17 cellular contexts compared by ENCODE assay signal in genomic region chr7:134813668-134814067, GRCh38. TPM values are rescaled to one million over a fixed set of nuclear protein-coding genes. Genes with fewer than 3 reads are reported as not detected.
DNase-seq lines count a peak whose midpoint lies in the region; ATAC-seq and TF ChIP-seq lines count a peak whose summit lies in the region.
"Had no signal": no experiment of that assay in that cellular context is flagged by ENCODE, and none has a peak within 500 bp of the region (broad histone marks: within the 10 kb centered on the region; RNA-seq: fewer than 3 reads in every experiment).

No MANE protein-coding gene starts in this region.

- TF ChIP-seq EP300 in stomach (IDR thresholded peaks at IDR 0.05) = no peak

- intact Hi-C loops in stomach (cut with DNase I; ENCODE audit: low total_unique reads) = no loop called here

- no peak for TF ChIP-seq POLR2A in stomach (IDR thresholded peaks at IDR 0.05)

- peaks cover 4 to 40% of the 10 kb centered on the region in 2 donors for H3K4me1 ChIP-seq in lung (ENCODE audit: control insufficient read depth in 2 of 2, insufficient read depth in 2 of 2, low read length in 2 of 2)
- H3K4me1 ChIP-seq in stomach = peaks cover 5 to 71% (median 27%) of the 10 kb centered on the region in 4 donors

- no peaks in the 10 kb centered on the region for H3K9me3 Mint-ChIP-seq in endothelial cell (ENCODE audit: unreplicated experiment)
- H3K9me3 Mint-ChIP-seq: effector memory CD8-positive, alpha-beta T cell had no signal

- 44 to 54% methylated on average over 3 of the region's 3 CpGs for WGBS in lung, 2 donors
- 57 to 74% (median 67%) methylated on average over 3 of the region's 3 CpGs for WGBS in stomach, 5 donors

- H3K27me3 Mint-ChIP-seq in endothelial cell (ENCODE audit: unreplicated experiment) = peaks cover 7% of the 10 kb centered on the region

- H3K4me3 Mint-ChIP-seq in endothelial cell (ENCODE audit: unreplicated experiment) = peak overlapping the region; percentile 61
- H3K4me3 Mint-ChIP-seq: effector memory CD8-positive, alpha-beta T cell had no signal

- H3K4me3 ChIP-seq in lung (no peak overlapping the region), stomach (no peak overlapping the region)
- H3K4me3 ChIP-seq: BLaER1 treated with 17β-estradiol and CSF1 and Interleukin-3, amounts not matched to agents 10 nM and 100 nM had no signal

- H3K36me3 Mint-ChIP-seq in endothelial cell (ENCODE audit: low read depth, unreplicated experiment) = peaks cover 33% of the 10 kb centered on the region

- ATAC-seq in lung (ENCODE audit: insufficient read depth, low FRiP score) = peak; percentile 15
- ATAC-seq in HG02571 (IDR thresholded peaks at IDR 0.05; ENCODE audit: unreplicated experiment) = no peak
- ATAC-seq: effector memory CD8-positive, alpha-beta T cell; SK-N-SH treated with all-trans-retinoic acid at 6 μM for 48 hours had no signal

- TF ChIP-seq CTCF in endothelial cell (IDR thresholded peaks at IDR 0.05; ENCODE audit: unreplicated experiment) (no peak), lung (IDR thresholded peaks at IDR 0.05; ENCODE audit: control extremely low read depth, extremely low read depth) (no peak), stomach (IDR thresholded peaks at IDR 0.05) (no peak)

- peaks cover 0 to 1% of the 10 kb centered on the region in 2 donors for H3K9me3 ChIP-seq in lung (ENCODE audit: control insufficient read depth in 2 of 2, insufficient read depth in 1 of 2, low read length in 1 of 2)
- H3K9me3 ChIP-seq in stomach = no peaks in the 10 kb centered on the region

- DNase-seq in HT1080 (ENCODE audit: low read depth) (peak; percentile 46), endothelial cell (ENCODE audit: low spot score) (no peak), lung (ENCODE audit: low spot score) (no peak), stomach (no peak), nucleus accumbens (lab: John Stamatoyannopoulos, UW) (no peak), DMS 273 (lab: John Stamatoyannopoulos, UW; ENCODE audit: unreplicated experiment) (no peak)
- DNase-seq in effector CD8-positive, alpha-beta T cell (lab: John Stamatoyannopoulos, UW) = no peak
- DNase-seq: DMS79; effector memory CD8-positive, alpha-beta T cell; left cardiac atrium; NCI-H146; NCI-H510A; OCI-M1; stimulated activated CD4-positive, alpha-beta T cell treated with anti-CD3 and anti-CD28 coated beads, Interleukin-12 subunit alpha, Interleukin-12 subunit beta, amount 100 ng/mL, for 4 hours had no signal

- H3K27ac ChIP-seq in lung (ENCODE audit: low read depth in 1 of 2, low read length in 1 of 2) (peak overlapping the region; percentile 42 to 60), stomach (peak overlapping the region in 4 of 5 donors; percentile 59 to 71 (median 63))
- H3K27ac ChIP-seq: BLaER1 treated with 17β-estradiol and CSF1 and Interleukin-3, amounts not matched to agents 10 nM and 100 nM had no signal

- H3K27me3 ChIP-seq in lung (ENCODE audit: control insufficient read depth, insufficient read depth) (no peaks in the 10 kb centered on the region), stomach (no peaks in the 10 kb centered on the region)
- H3K27me3 ChIP-seq: BLaER1 treated with 17β-estradiol and CSF1 and Interleukin-3, amounts not matched to agents 10 nM and 100 nM had no signal

- peaks cover 61% of the 10 kb centered on the region for H3K4me1 Mint-ChIP-seq in endothelial cell (ENCODE audit: unreplicated experiment)

- peak overlapping the region; percentile 93 for H3K27ac Mint-ChIP-seq in endothelial cell (ENCODE audit: unreplicated experiment)
- H3K27ac Mint-ChIP-seq: effector memory CD8-positive, alpha-beta T cell had no signal

- H3K36me3 ChIP-seq in lung (ENCODE audit: control insufficient read depth in 2 of 2, insufficient read depth in 2 of 2, low read length in 2 of 2) = peaks cover 0 to 2% of the 10 kb centered on the region in 2 donors
- no peaks in the 10 kb centered on the region for H3K36me3 ChIP-seq in stomach

RNA-seq across cellular contexts. Expression of gene CALD1, which starts 34.2 kb away (rescaled TPM):
- total RNA-seq in HT1080 (2014; rRNA removed; shearing (Covaris generic)) = 47.7 and 57.3 TPM in 2 replicates
- polyA plus RNA-seq in HT1080 (2015; cell fraction: cytosol; rRNA removed) = 56.4 and 70.2 TPM in 2 replicates
- polyA plus RNA-seq in HT1080 (2015; cell fraction: nucleus; rRNA removed) = 112 and 115 TPM in 2 replicates
- total RNA-seq in endothelial cell (ENCODE audit: unreplicated experiment) (230 TPM), lung (100 to 1,000 TPM; 127 to 173 TPM), stomach (1,000 to 10,000 TPM in 1 of 5 donors, 100 to 1,000 TPM in 4; 300 to 1,007 (median 620) TPM)
- polyA plus RNA-seq in lung (10 to 100 TPM; 56.4 to 57.3 TPM), stomach (100 to 1,000 TPM; 146 to 179 (median 172) TPM)
